ENCODE assay signal across 9 cellular contexts in the genomic region with DNA sequence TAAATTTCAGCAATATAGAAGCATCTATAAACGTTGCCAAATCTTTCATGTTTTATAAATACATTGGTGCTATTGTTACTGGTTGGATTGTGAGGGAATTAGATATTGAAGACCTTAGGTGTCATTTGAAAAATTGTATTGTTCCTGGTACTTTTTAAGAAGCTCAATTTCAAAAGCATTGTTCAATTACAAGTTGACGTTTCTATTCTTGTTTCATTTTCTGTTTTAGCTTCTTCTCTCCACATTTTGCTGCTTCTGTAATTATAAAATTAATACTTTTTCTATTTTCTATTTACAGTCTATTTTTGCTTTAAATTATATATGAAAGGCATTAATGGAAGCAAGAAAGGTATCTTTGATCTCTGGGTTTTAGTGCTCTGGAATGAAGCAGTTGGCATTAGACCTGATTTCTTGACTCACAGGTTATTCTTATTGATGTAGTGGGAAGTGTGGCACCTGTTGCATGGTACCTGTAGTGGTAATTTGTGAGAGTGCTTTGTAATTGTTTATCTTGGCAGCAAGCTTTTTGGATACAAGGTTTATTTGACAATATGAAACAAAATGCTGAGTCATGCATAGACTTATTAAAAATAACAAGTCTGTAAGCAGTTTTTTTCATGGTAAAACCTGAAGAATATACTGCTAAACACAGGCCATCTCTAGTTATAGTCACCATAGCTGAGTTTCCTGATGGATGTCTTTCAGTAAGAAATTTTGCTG. TPM values are rescaled to one million over a fixed set of nuclear protein-coding genes. Genes with fewer than 3 reads are reported as not detected.
A peak's percentile ranks its signal among the peaks of the same experiment; 100 is the strongest.
DNase-seq lines count a peak whose midpoint lies in the region; ATAC-seq and TF ChIP-seq lines count a peak whose summit lies in the region.
"Had no signal": no experiment of that assay in that cellular context is flagged by ENCODE, and none has a peak within 500 bp of the region (broad histone marks: within the 10 kb centered on the region; RNA-seq: fewer than 3 reads in every experiment).

No MANE protein-coding gene starts in this region.

- peaks cover 5% of the 10 kb centered on the region for H3K36me3 ChIP-seq in GM06990 (ENCODE audit: control insufficient read depth, insufficient read depth, low read length)
- H3K36me3 ChIP-seq in PC-3 (ENCODE audit: low read depth, low read length), result peaks cover 32% of the 10 kb centered on the region

- no peak overlapping the region for H3K9ac ChIP-seq in PC-3 (ENCODE audit: low read length)

- H3F3A ChIP-seq in PC-3 (ENCODE audit: low read length, unreplicated experiment), result no peaks in the 10 kb centered on the region

- peaks cover 41% of the 10 kb centered on the region for H3K4me1 ChIP-seq in PC-3 (ENCODE audit: insufficient read depth, low read length)
- H3K4me1 ChIP-seq: vagina had no signal

- H3K9me3 ChIP-seq in PC-3 (ENCODE audit: low read length), result no peaks in the 10 kb centered on the region
- H3K9me3 ChIP-seq: vagina had no signal

- peak overlapping the region; percentile 32 for H3K4me2 ChIP-seq in PC-3 (ENCODE audit: low read length)

- CTCF ChIA-PET in PC-3 (lab: Charles Lee), result interaction anchor here (1.2 kb wide), 1 partner anchor 247 kb away, joined by 3 read pairs; no protein-coding TSS in a partner anchor

- no peak for TF ChIP-seq CTCF in AG10803 (conservative IDR thresholded peaks at IDR 0.05; ENCODE audit: low read length)
- TF ChIP-seq CTCF in GM06990 (IDR thresholded peaks at IDR 0.05; ENCODE audit: insufficient read depth, low read length, poor library complexity, severe bottlenecking), result no peak
- no peak for TF ChIP-seq CTCF in PC-3 (conservative IDR thresholded peaks at IDR 0.05; ENCODE audit: low read depth, low read length)
- TF ChIP-seq CTCF in fibroblast of pulmonary artery (IDR thresholded peaks at IDR 0.05; ENCODE audit: low read length, missing control alignments), result no peak

- DNase-seq in AG10803 (ENCODE audit: low read depth) (no peak), GM06990 (ENCODE audit: extremely low read depth, insufficient read length) (no peak), PC-3 (peak; percentile 93), fibroblast of pulmonary artery (ENCODE audit: low read depth) (peak; percentile 27), HK-2 (ENCODE audit: unreplicated experiment) (no peak), midbrain (lab: John Stamatoyannopoulos, UW) (no peak), C1 segment of cervical spinal cord (lab: John Stamatoyannopoulos, UW) (no peak)

- H3K4me3 ChIP-seq in AG10803 (ENCODE audit: low read length) (0 out of 2 replicates have a peak overlapping the region, but pooled peaks have one; percentile 5), GM06990 (replicated peaks; ENCODE audit: low read depth, low read length) (peak overlapping the region; percentile 2; the same call in 1 of the 2 replicates), PC-3 (ENCODE audit: low read length) (no peak overlapping the region), fibroblast of pulmonary artery (replicated peaks; ENCODE audit: low read depth, low read length) (no peak overlapping the region)
- H3K4me3 ChIP-seq: vagina had no signal

- no peaks in the 10 kb centered on the region for H3K27me3 ChIP-seq in GM06990 (replicated peaks; ENCODE audit: control insufficient read depth, insufficient read depth, low read length)
- H3K27me3 ChIP-seq in PC-3 (ENCODE audit: low read length), result no peaks in the 10 kb centered on the region
- H3K27me3 ChIP-seq: vagina had no signal

- BruUV-seq in PC-3 (replicated peaks; lab: Mats Ljungman, UMichigan), result no TSS peak

- peak; percentile 76 for ATAC-seq in PC-3
- ATAC-seq in activated CD4-positive, CD25-positive, alpha-beta regulatory T cell treated with anti-CD3 and anti-CD28 coated beads, Interleukin-2, amount 50 U/mL, for 24 hours, result no peak

- no peak overlapping the region for H2AFZ ChIP-seq in PC-3 (ENCODE audit: low read length)

- H3K27ac ChIP-seq in PC-3 (ENCODE audit: low read length), result peak overlapping the region; percentile 23
- H3K27ac ChIP-seq: vagina had no signal

- intact Hi-C loops in PC-3 (cut with micrococcal nuclease), result loop anchor here (1.0 to 5.0 kb wide), 2 partner anchors 9 to 106 kb away; no protein-coding TSS in a partner anchor

- POLR2A ChIA-PET in PC-3 (lab: Charles Lee; ENCODE audit: unreplicated experiment), result interaction anchor here (0.6 to 0.9 kb wide), 2 partner anchors 13 to 514 kb away, joined by 3 to 4 read pairs; a partner anchor contains a TSS

- H4K20me1 ChIP-seq in PC-3 (ENCODE audit: low read length), result peaks cover 8% of the 10 kb centered on the region; the same call in 1 of the 2 replicates

- H3K9me2 ChIP-seq in PC-3 (replicated peaks; ENCODE audit: low read length), result no peaks in the 10 kb centered on the region

- peaks cover 96% of the 10 kb centered on the region for H3K79me2 ChIP-seq in PC-3 (ENCODE audit: low read length)

RNA-seq across cellular contexts. Expression of a gene that starts 13.2 kb away (rescaled TPM):
- total RNA-seq in PC-3 (2014; rRNA removed), result 15.1 and 22.2 TPM in 2 replicates

Comparison
In these comparisons a context has a peak if more than half of its experiments do, and no peak if none do; other contexts are left out.
1. DNase-seq: peak in PC-3 (single experiment) and fibroblast of pulmonary artery (single experiment); none in AG10803 (single experiment), GM06990 (single experiment), HK-2 (single experiment), midbrain (single experiment) and C1 segment of cervical spinal cord (0 of 14).
2. H3K4me3 ChIP-seq: peak in AG10803 (single experiment) and GM06990 (single experiment); none in PC-3 (single experiment) and fibroblast of pulmonary artery (single experiment).